37 cellular contexts compared by ENCODE assay signal in genomic region chr2:193199322-193199721, GRCh38.
"Had no signal": no experiment of that assay in that cellular context is flagged by ENCODE, and none has a peak within 500 bp of the region (broad histone marks: within the 10 kb centered on the region; RNA-seq: fewer than 3 reads in every experiment).

No MANE protein-coding gene starts in this region.

- ATAC-seq: activated CD8-positive, alpha-beta memory T cell treated with anti-CD3 and anti-CD28 coated beads, Interleukin-2, amount 10 ng/mL, durations not matched to agents 7 days and 5 days; body of pancreas had no signal

- H3K27me3 ChIP-seq: ascending aorta, body of pancreas, breast epithelium had no signal

- H3K27ac ChIP-seq: ascending aorta, body of pancreas, breast epithelium, SJCRH30, SK-N-MC, WERI-Rb-1 had no signal

- DNase-seq: activated CD4-positive, alpha-beta memory T cell treated with anti-CD3 and anti-CD28 coated beads, Interleukin-2, amount 10 ng/mL, durations not matched to agents 7 days and 5 days; activated CD4-positive, alpha-beta T cell treated with anti-CD3 and anti-CD28 coated beads for 1 hour; activated CD4-positive, alpha-beta T cell treated with anti-CD3 and anti-CD28 coated beads for 48 hours; activated CD4-positive, CD25-positive, alpha-beta regulatory T cell; activated CD8-positive, alpha-beta memory T cell treated with anti-CD3 and anti-CD28 coated beads for 24 hours; activated CD8-positive, alpha-beta memory T cell treated with anti-CD3 and anti-CD28 coated beads, Interleukin-2, amount 10 ng/mL, durations not matched to agents 7 days and 5 days; activated CD8-positive, alpha-beta memory T cell treated with anti-CD3 and anti-CD28 coated beads, Interleukin-2, amount 50 U/mL, for 48 hours; activated effector memory CD4-positive, alpha-beta T cell treated with Interleukin-2 at 50 U/mL for 16 hours; activated naive CD4-positive, alpha-beta T cell treated with anti-CD3 and anti-CD28 coated beads, Interleukin-2, amount 10 ng/mL, durations not matched to agents 7 days and 5 days; activated naive CD8-positive, alpha-beta T cell treated with anti-CD3 and anti-CD28 coated beads, Interleukin-2, amount 10 ng/mL, durations not matched to agents 7 days and 5 days; activated T-cell treated with anti-CD3 and anti-CD28 coated beads, Interleukin-2, amount 50 U/mL, for 48 hours; amygdala; body of pancreas; Kasumi-1; KG1; MM.1S; MV-4-11; NCI-H1092 treated with DMSO at 0.1 percent for 48 hours; NCI-H1417; NCI-H146; NCI-H187; NCI-H2029 treated with DMSO at 0.1 percent for 48 hours; NCI-H2107; NCI-H2171; NCI-H510A; NCI-H526; NCI-H748 treated with DMSO at 0.1 percent for 48 hours; NK-92 treated with Interleukin-12 subunit alpha and Interleukin-12 subunit beta, amount 100 ng/mL, for 24 hours; SHP77; SJCRH30; SW 1271; T1000; WERI-Rb-1 had no signal

- FAIRE-seq: TTC549 had no signal

- H3K9me3 ChIP-seq: ascending aorta, body of pancreas, SJCRH30 had no signal

- H3K36me3 ChIP-seq: ascending aorta, breast epithelium, SJCRH30, WERI-Rb-1 had no signal

- H3K4me3 ChIP-seq: ascending aorta, body of pancreas, breast epithelium, SJCRH30, SK-N-MC had no signal

- H3K4me1 ChIP-seq: ascending aorta, body of pancreas, breast epithelium, SJCRH30 had no signal
